In the genomic region with DNA sequence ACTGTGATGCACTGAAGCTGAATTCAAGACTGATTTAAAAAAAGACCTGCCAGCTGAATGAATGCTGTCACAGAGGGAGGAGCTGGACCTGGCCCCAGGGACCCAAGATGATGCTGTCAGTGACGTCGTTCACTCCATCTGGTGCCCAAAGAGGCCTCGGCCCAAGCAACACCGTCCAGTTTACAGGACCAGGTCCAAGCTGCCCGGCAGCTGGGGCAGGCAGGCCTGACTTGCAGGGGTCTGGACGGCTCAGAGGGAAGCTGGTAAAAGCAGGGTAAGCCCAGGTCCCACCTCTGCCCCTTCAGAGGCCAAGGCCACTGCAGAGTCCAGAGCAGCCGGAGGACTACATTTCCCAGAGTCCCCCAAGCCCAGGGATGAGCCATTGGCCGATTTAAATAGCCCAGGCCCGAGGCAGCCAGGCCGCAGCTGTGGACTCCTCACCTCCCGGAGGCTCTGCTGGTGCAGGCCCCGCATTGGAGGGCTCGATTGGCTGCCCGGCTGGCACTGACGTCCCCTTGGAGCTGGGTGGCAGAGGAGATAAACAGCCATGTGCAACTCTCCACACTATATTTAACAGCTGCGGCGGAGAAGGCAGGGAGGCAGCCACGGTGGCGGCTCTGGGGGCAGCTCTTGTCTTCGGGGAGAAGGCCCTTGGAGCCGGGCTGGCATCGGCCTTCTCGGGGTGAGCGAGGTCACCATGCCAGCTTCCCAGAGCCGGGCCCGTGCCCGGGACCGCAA, we compare ENCODE assay signal across 8 cellular contexts. TPM values are rescaled to one million over a fixed set of nuclear protein-coding genes. Genes with fewer than 3 reads are reported as not detected.
A peak's percentile ranks its signal among the peaks of the same experiment; 100 is the strongest.
DNase-seq lines count a peak whose midpoint lies in the region; ATAC-seq lines count a peak whose summit lies in the region.

Gene PLPP7, plus strand, starts transcription at position 423 of the 738 bp plus-strand sequence. Its CDS starts 275 bp downstream, at position 698.

- H3K27ac Mint-ChIP-seq in activated T-cell treated with anti-CD3 and anti-CD28 coated beads, Interleukin-2, amount 50 U/mL, for 24 hours = no peak within 1 kb of the TSS
- no peak within 1 kb of the TSS for H3K27ac Mint-ChIP-seq in activated naive CD8-positive, alpha-beta T cell treated with anti-CD3 and anti-CD28 coated beads for 36 hours

- DNase-seq in activated T-cell treated with anti-CD3 and anti-CD28 coated beads, Interleukin-2, amount 50 U/mL, for 4 hours = no peak
- no peak for DNase-seq in activated T-cell treated with anti-CD3 and anti-CD28 coated beads, Interleukin-2, amount 50 U/mL, for 24 hours
- no peak for DNase-seq in activated naive CD8-positive, alpha-beta T cell treated with anti-CD3 and anti-CD28 coated beads for 36 hours
- DNase-seq in left ventricle myocardium superior = peak; percentile 94
- DNase-seq in putamen (ENCODE audit: low spot score) = peak; percentile 89
- DNase-seq in GDM1 (lab: John Stamatoyannopoulos, UW) = no peak
- DNase-seq in effector CD8-positive, alpha-beta T cell (lab: John Stamatoyannopoulos, UW) = no peak

- no peaks in the 10 kb centered on the region for H3K9me3 Mint-ChIP-seq in activated T-cell treated with anti-CD3 and anti-CD28 coated beads, Interleukin-2, amount 50 U/mL, for 4 hours
- H3K9me3 Mint-ChIP-seq in activated T-cell treated with anti-CD3 and anti-CD28 coated beads, Interleukin-2, amount 50 U/mL, for 24 hours = no peaks in the 10 kb centered on the region
- no peaks in the 10 kb centered on the region for H3K9me3 Mint-ChIP-seq in activated naive CD8-positive, alpha-beta T cell treated with anti-CD3 and anti-CD28 coated beads for 36 hours

- H3K27me3 Mint-ChIP-seq in activated T-cell treated with anti-CD3 and anti-CD28 coated beads, Interleukin-2, amount 50 U/mL, for 4 hours (ENCODE audit: low read depth) = no peaks in the 10 kb centered on the region
- H3K27me3 Mint-ChIP-seq in activated T-cell treated with anti-CD3 and anti-CD28 coated beads, Interleukin-2, amount 50 U/mL, for 24 hours = no peaks in the 10 kb centered on the region
- no peaks in the 10 kb centered on the region for H3K27me3 Mint-ChIP-seq in activated naive CD8-positive, alpha-beta T cell treated with anti-CD3 and anti-CD28 coated beads for 36 hours

- no peaks in the 10 kb centered on the region for H3K4me1 Mint-ChIP-seq in activated T-cell treated with anti-CD3 and anti-CD28 coated beads, Interleukin-2, amount 50 U/mL, for 4 hours (ENCODE audit: low read depth)
- no peaks in the 10 kb centered on the region for H3K4me1 Mint-ChIP-seq in activated T-cell treated with anti-CD3 and anti-CD28 coated beads, Interleukin-2, amount 50 U/mL, for 24 hours (ENCODE audit: low read depth)
- H3K4me1 Mint-ChIP-seq in activated naive CD8-positive, alpha-beta T cell treated with anti-CD3 and anti-CD28 coated beads for 36 hours = no peaks in the 10 kb centered on the region

- intact Hi-C loops in left ventricle myocardium superior (cut with micrococcal nuclease) = no loop called here

- peak; percentile 18 to 21 for ATAC-seq in activated T-cell treated with anti-CD3 and anti-CD28 coated beads, Interleukin-2, amount 50 U/mL, for 4 hours
- ATAC-seq in left ventricle myocardium superior = peak; percentile 88
- ATAC-seq in HG03460 (IDR thresholded peaks at IDR 0.05; ENCODE audit: unreplicated experiment) = no peak

- H3K4me3 Mint-ChIP-seq in activated T-cell treated with anti-CD3 and anti-CD28 coated beads, Interleukin-2, amount 50 U/mL, for 4 hours = no peak within 1 kb of the TSS
- no peak within 1 kb of the TSS for H3K4me3 Mint-ChIP-seq in activated T-cell treated with anti-CD3 and anti-CD28 coated beads, Interleukin-2, amount 50 U/mL, for 24 hours
- H3K4me3 Mint-ChIP-seq in activated naive CD8-positive, alpha-beta T cell treated with anti-CD3 and anti-CD28 coated beads for 36 hours = peak within 1 kb of the TSS; percentile 32

- H3K36me3 Mint-ChIP-seq in activated T-cell treated with anti-CD3 and anti-CD28 coated beads, Interleukin-2, amount 50 U/mL, for 4 hours (ENCODE audit: insufficient read depth) = no peaks in the 10 kb centered on the region
- H3K36me3 Mint-ChIP-seq in activated T-cell treated with anti-CD3 and anti-CD28 coated beads, Interleukin-2, amount 50 U/mL, for 24 hours (ENCODE audit: low read depth) = no peaks in the 10 kb centered on the region
- no peaks in the 10 kb centered on the region for H3K36me3 Mint-ChIP-seq in activated naive CD8-positive, alpha-beta T cell treated with anti-CD3 and anti-CD28 coated beads for 36 hours

RNA-seq across cellular contexts. Expression of gene PLPP7, which starts in this region (rescaled TPM):
- not detected for total RNA-seq in activated T-cell treated with anti-CD3 and anti-CD28 coated beads, Interleukin-2, amount 50 U/mL, for 4 hours
- under 1 TPM; 0.35 to 0.42 TPM for total RNA-seq in activated naive CD8-positive, alpha-beta T cell treated with anti-CD3 and anti-CD28 coated beads for 36 hours
- total RNA-seq in left ventricle myocardium superior = 127 TPM

Comparison
In these comparisons a context has a peak if more than half of its experiments do, and no peak if none do; other contexts are left out.
1. RNA of gene PLPP7 (total RNA-seq): 127 TPM in left ventricle myocardium superior (single experiment); 0.35 to 0.42 TPM in activated naive CD8-positive, alpha-beta T cell treated with anti-CD3 and anti-CD28 coated beads for 36 hours and not detected in activated T-cell treated with anti-CD3 and anti-CD28 coated beads, Interleukin-2, amount 50 U/mL, for 4 hours; every median in the first group is over 10 times any median in the second.
2. Peak in ATAC-seq in activated T-cell treated with anti-CD3 and anti-CD28 coated beads, Interleukin-2, amount 50 U/mL, for 4 hours; RNA of the gene not detected or under 1 TPM.
3. DNase-seq: peak in left ventricle myocardium superior (single experiment) and putamen (single experiment); none in activated T-cell treated with anti-CD3 and anti-CD28 coated beads, Interleukin-2, amount 50 U/mL, for 4 hours (single experiment), activated T-cell treated with anti-CD3 and anti-CD28 coated beads, Interleukin-2, amount 50 U/mL, for 24 hours (single experiment), activated naive CD8-positive, alpha-beta T cell treated with anti-CD3 and anti-CD28 coated beads for 36 hours (single experiment), GDM1 (single experiment) and effector CD8-positive, alpha-beta T cell (single experiment).